Comparison of ENCODE assay signal across 8 cellular contexts in the genomic region with DNA sequence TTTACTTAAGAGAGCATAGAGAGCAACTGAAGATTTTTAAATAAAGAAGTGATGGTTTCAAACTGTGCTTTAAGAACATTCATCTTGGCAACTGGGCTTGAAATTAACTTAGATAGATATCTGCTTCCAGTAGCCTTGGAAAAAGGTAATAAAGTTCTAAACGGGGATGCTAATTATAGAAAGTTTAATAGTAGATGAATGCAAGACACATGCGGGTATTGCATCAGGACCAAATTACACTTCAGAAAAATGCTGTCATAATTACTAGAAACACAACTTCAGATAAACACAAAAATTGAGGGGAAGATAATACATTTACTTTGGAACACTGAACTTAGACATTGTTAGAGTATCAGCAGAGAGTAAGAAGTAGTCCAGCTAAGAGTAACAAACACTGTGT.
"Had no signal": no experiment of that assay in that cellular context is flagged by ENCODE, and none has a peak within 500 bp of the region (broad histone marks: within the 10 kb centered on the region; RNA-seq: fewer than 3 reads in every experiment).

No MANE protein-coding gene starts in this region.

- ATAC-seq: HepG2, K562 had no signal

- H3K27ac ChIP-seq: HL-60 had no signal

- FAIRE-seq: HepG2, HTR-8/SVneo, K562 had no signal

- H3K4me3 ChIP-seq: K562 had no signal

- H3K27ac Mint-ChIP-seq: IgD-negative memory B cell had no signal

- DNase-seq: IMR-90, KBM-7, KG1 had no signal

- H3K4me3 Mint-ChIP-seq: IgD-negative memory B cell had no signal
